In genomic region chr17:34413443-34414076, GRCh38 we compare ENCODE assay signal across 23 cellular contexts. TPM values are rescaled to one million over a fixed set of nuclear protein-coding genes. Genes with fewer than 3 reads are reported as not detected.
DNase-seq lines count a peak whose midpoint lies in the region; ATAC-seq and TF ChIP-seq lines count a peak whose summit lies in the region.
"Had no signal": no experiment of that assay in that cellular context is flagged by ENCODE, and none has a peak within 500 bp of the region (broad histone marks: within the 10 kb centered on the region; RNA-seq: fewer than 3 reads in every experiment).

No MANE protein-coding gene starts in this region.

- peaks cover 12% of the 10 kb centered on the region for H3K4me1 ChIP-seq in osteoblast (ENCODE audit: insufficient read depth, low read length)
- H3K4me1 ChIP-seq: gastroesophageal sphincter, psoas muscle, tibial artery had no signal

- TF ChIP-seq CTCF in osteoblast (IDR thresholded peaks at IDR 0.05; ENCODE audit: extremely low read depth, low read depth, low read length), result no peak

- peaks cover 7% of the 10 kb centered on the region for H3K4me1 Mint-ChIP-seq in T-helper 17 cell
- H3K4me1 Mint-ChIP-seq: mesothelial cell of epicardium, natural killer cell had no signal

- H3K4me3 Mint-ChIP-seq in T-helper 17 cell, result no peak overlapping the region
- H3K4me3 Mint-ChIP-seq: mesothelial cell of epicardium, natural killer cell had no signal

- peaks cover 2% of the 10 kb centered on the region for H3K36me3 Mint-ChIP-seq in T-helper 17 cell (ENCODE audit: low read depth)
- H3K36me3 Mint-ChIP-seq: mesothelial cell of epicardium, natural killer cell had no signal

- no peaks in the 10 kb centered on the region for H3K27me3 ChIP-seq in osteoblast (ENCODE audit: insufficient read depth, low read length)

- peak; percentile 34 for TF ChIP-seq POLR2A in erythroblast (IDR thresholded peaks at IDR 0.05; ENCODE audit: low read length)

- H3K9me3 ChIP-seq in osteoblast (ENCODE audit: low read depth, low read length), result no peaks in the 10 kb centered on the region
- H3K9me3 ChIP-seq in T-helper 17 cell (ENCODE audit: control insufficient read depth, low read length, poor library complexity, severe bottlenecking), result no peaks in the 10 kb centered on the region
- H3K9me3 ChIP-seq: gastroesophageal sphincter, psoas muscle, tibial artery had no signal

- DNase-seq in GDM1 (lab: John Stamatoyannopoulos, UW) (peak; percentile 40), MV-4-11 (lab: John Stamatoyannopoulos, UW) (peak; percentile 14), erythroblast (lab: John Stamatoyannopoulos, UW) (peak; percentile 27 to 55), osteoblast (ENCODE audit: insufficient read length, low spot score, missing footprints) (no peak), T-helper 17 cell (no peak), RKO (ENCODE audit: low spot score) (no peak), activated gamma-delta T cell treated with Interleukin-2 at 50 U/mL for 16 hours (no peak)
- DNase-seq: activated CD4-positive, alpha-beta T cell treated with anti-CD3 and anti-CD28 coated beads, Interleukin-2, amount 50 U/mL, for 1 hour; left colon; natural killer cell; NCI-H1417 treated with DMSO at 0.1 percent for 48 hours; NCI-H526; psoas muscle; stimulated activated naive CD4-positive, alpha-beta T cell treated with Interleukin-2 at 50 U/mL for 16 hours; tibial artery had no signal

- peak overlapping the region; percentile 25 for H3K27ac ChIP-seq in osteoblast (ENCODE audit: low read depth, low read length)
- H3K27ac ChIP-seq: gastroesophageal sphincter, psoas muscle, skin epidermis, tibial artery had no signal

- H2AFZ ChIP-seq in osteoblast (ENCODE audit: low read length), result no peak overlapping the region

- H3K27ac Mint-ChIP-seq in T-helper 17 cell, result no peak overlapping the region
- H3K27ac Mint-ChIP-seq: mesothelial cell of epicardium, natural killer cell had no signal

- no peaks in the 10 kb centered on the region for H4K20me1 ChIP-seq in osteoblast (ENCODE audit: insufficient read depth, low read length)

- no peak overlapping the region for H3K4me2 ChIP-seq in osteoblast (ENCODE audit: insufficient read depth, low read length)

- peaks cover 88% of the 10 kb centered on the region for H3K27me3 Mint-ChIP-seq in T-helper 17 cell

- ATAC-seq in T-helper 17 cell, result no peak
- ATAC-seq: gastroesophageal sphincter, left colon, natural killer cell, psoas muscle had no signal

- no peaks in the 10 kb centered on the region for H3K79me2 ChIP-seq in osteoblast (ENCODE audit: insufficient read depth, low read length)

- no peaks in the 10 kb centered on the region for H3K36me3 ChIP-seq in osteoblast (ENCODE audit: insufficient read depth, low read length)
- H3K36me3 ChIP-seq: gastroesophageal sphincter, tibial artery had no signal

- H3K4me3 ChIP-seq in osteoblast (ENCODE audit: insufficient read depth, low read length), result no peak overlapping the region
- H3K4me3 ChIP-seq: gastroesophageal sphincter, psoas muscle, skin epidermis, tibial artery had no signal

RNA-seq across cellular contexts. Expression of gene CCL1, which starts 50.5 kb away (rescaled TPM):
- not detected in 2 replicates for total RNA-seq in osteoblast
- total RNA-seq in T-helper 17 cell, result not detected
- total RNA-seq: cardiac septum, Daoy, dermis blood vessel endothelial cell, epithelial cell of proximal tubule, gastroesophageal sphincter, left colon, LHCN-M2, mesothelial cell of epicardium, natural killer cell, psoas muscle had no signal

RNA-seq across cellular contexts. Expression of gene CCL13, which starts 57.3 kb away (rescaled TPM):
- total RNA-seq in osteoblast, result 0.36 TPM in 1 of 2 replicates, not detected in the other
- total RNA-seq in T-helper 17 cell, result not detected
- total RNA-seq: Daoy, dermis blood vessel endothelial cell, epithelial cell of proximal tubule, LHCN-M2, mesothelial cell of epicardium, natural killer cell had no signal

Comparison
In these comparisons a context has a peak if more than half of its experiments do, and no peak if none do; other contexts are left out.
1. DNase-seq: peak in GDM1 (single experiment), MV-4-11 (single experiment) and erythroblast (2 of 2); none in osteoblast (single experiment), T-helper 17 cell (0 of 3), RKO (single experiment) and activated gamma-delta T cell treated with Interleukin-2 at 50 U/mL for 16 hours (single experiment).